In the genomic region with DNA sequence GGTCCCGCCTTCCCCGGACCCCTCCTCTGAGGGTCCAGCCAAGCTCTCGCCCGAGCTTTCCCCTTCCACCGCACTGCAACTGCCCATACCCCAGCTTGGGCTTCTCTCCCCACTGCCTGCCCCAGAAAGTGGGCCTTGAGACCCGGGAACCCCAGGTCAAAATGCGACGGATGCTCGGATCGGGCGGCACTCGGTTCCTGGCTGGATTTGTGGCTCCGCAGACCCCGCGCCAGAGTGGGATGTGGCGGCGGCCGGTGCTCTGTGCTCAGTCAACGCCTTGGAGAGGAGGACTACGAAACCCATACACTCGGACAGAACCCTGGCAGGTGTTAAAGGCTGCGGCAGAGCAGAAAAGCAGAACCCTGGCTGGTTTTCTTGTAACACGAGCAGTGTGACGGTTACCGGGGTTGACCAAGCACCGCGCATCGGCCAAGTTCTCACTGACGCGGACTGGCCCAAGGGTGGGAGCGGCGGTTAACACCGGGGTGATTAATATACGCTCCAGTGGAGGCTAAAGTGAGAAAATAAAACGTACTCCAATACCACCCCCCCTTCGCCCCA, we compare ENCODE assay signal across 8 cellular contexts. TPM values are rescaled to one million over a fixed set of nuclear protein-coding genes. Genes with fewer than 3 reads are reported as not detected.
DNase-seq lines count a peak whose midpoint lies in the region; ATAC-seq and TF ChIP-seq lines count a peak whose summit lies in the region.

No MANE protein-coding gene starts in this region.

- H3K4me3 Mint-ChIP-seq in brain: peak overlapping the region; percentile 41 to 78 (median 58)

- WGBS in mesodermal cell (ENCODE audit: insufficient coverage in 2 of 2), 2 experiments: 83 to 95% methylated on average over 23 to 30 of the region's 36 CpGs

- H3K27ac Mint-ChIP-seq in brain: no peak overlapping the region

- H3K4me1 ChIP-seq in mesodermal cell (ENCODE audit: control insufficient read depth, insufficient read depth, low read length, poor library complexity, severe bottlenecking): peaks cover 3% of the 10 kb centered on the region

- DNase-seq in AG04450 (ENCODE audit: low read depth, low spot score) (no peak), mucosa of gallbladder (ENCODE audit: low spot score) (no peak), NCI-H146 treated with DMSO at 0.1 percent for 48 hours (lab: John Stamatoyannopoulos, UW; ENCODE audit: unreplicated experiment) (no peak), left lobe of liver (ENCODE audit: low spot score) (no peak), NCI-H1436 treated with DMSO at 0.1 percent for 48 hours (lab: John Stamatoyannopoulos, UW) (no peak)

- no peaks in the 10 kb centered on the region for H3K36me3 ChIP-seq in mesodermal cell (ENCODE audit: control insufficient read depth, insufficient read depth, low read length)

- H3K9me3 ChIP-seq in AG04450 (ENCODE audit: control insufficient read depth, insufficient read depth, low read length) (peaks cover 5% of the 10 kb centered on the region; the same call in 1 of the 2 replicates), mesodermal cell (ENCODE audit: control insufficient read depth, low read length) (no peaks in the 10 kb centered on the region)

- no peaks in the 10 kb centered on the region for H3K36me3 Mint-ChIP-seq in brain

- ATAC-seq in GM21381 (IDR thresholded peaks at IDR 0.05; ENCODE audit: unreplicated experiment) (peak; percentile 38), left lobe of liver (no peak)

- peaks cover 18% of the 10 kb centered on the region for H3K27me3 ChIP-seq in AG04450 (ENCODE audit: control insufficient read depth, insufficient read depth, low read length)

- CTCF ChIA-PET in AG04450 (lab: Charles Lee): no interaction called here

- H3K4me1 Mint-ChIP-seq in brain: peaks cover 16% of the 10 kb centered on the region

- H3K27ac ChIP-seq in AG04450 (ENCODE audit: low read depth, low read length) (no peak overlapping the region), mesodermal cell (ENCODE audit: low read depth, low read length, severe bottlenecking) (no peak overlapping the region)

- TF ChIP-seq CTCF in AG04450 (IDR thresholded peaks at IDR 0.05; ENCODE audit: low read depth, low read length): no peak
- no peak for TF ChIP-seq CTCF in brain (conservative IDR thresholded peaks at IDR 0.05)

- H3K9me3 Mint-ChIP-seq in brain: peaks cover 0 to 8% (median 0%) of the 10 kb centered on the region in 5 experiments

- POLR2A ChIA-PET in AG04450 (lab: Yijun Ruan, JAX): interaction anchor here (1.9 kb wide), 1 partner anchor 76 kb away, joined by 9 read pairs; a partner anchor contains a TSS

- H3K27me3 Mint-ChIP-seq in brain: peaks cover 99% of the 10 kb centered on the region

- H3K4me3 ChIP-seq in AG04450 (ENCODE audit: low read depth, low read length) (peak overlapping the region; percentile 12), mesodermal cell (ENCODE audit: extremely low read depth, insufficient read depth, low read length, poor library complexity, severe bottlenecking) (peak overlapping the region; percentile 8)

RNA-seq across cellular contexts. Expression of a gene that starts 0.9 kb away (rescaled TPM):
- polyA plus RNA-seq in AG04450 (2011; rRNA removed): 2.7 and 3.1 TPM in 2 replicates
- polyA minus RNA-seq in AG04450 (2011; rRNA and poly(A)+ RNA removed): 9.7 and 16.3 TPM in 2 replicates
- polyA plus RNA-seq in brain (ENCODE audit: insufficient read depth, low read depth, low replicate concordance): 37.5 TPM
- 2.5 TPM for polyA plus RNA-seq in mesodermal cell (2013, experiment 1 of 2)
- polyA plus RNA-seq in mesodermal cell (2013, experiment 2 of 2): 1.6 TPM
- 29.1 TPM for total RNA-seq in mucosa of gallbladder
- 1.6 TPM for total RNA-seq in left lobe of liver

RNA-seq across cellular contexts. Expression of a gene that starts 17.2 kb away (rescaled TPM):
- 27.7 and 36.1 TPM in 2 replicates for polyA plus RNA-seq in AG04450 (2011; rRNA removed)
- 24.3 and 39.0 TPM in 2 replicates for polyA minus RNA-seq in AG04450 (2011; rRNA and poly(A)+ RNA removed)
- polyA plus RNA-seq in brain (ENCODE audit: insufficient read depth, low read depth, low replicate concordance): 0.66 TPM
- polyA plus RNA-seq in mesodermal cell (2013, experiment 1 of 2): 2.8 TPM
- 3.1 TPM for polyA plus RNA-seq in mesodermal cell (2013, experiment 2 of 2)
- total RNA-seq in mucosa of gallbladder: 16.0 TPM
- total RNA-seq in left lobe of liver: 0.73 TPM

Comparison
In these comparisons a context has a peak if more than half of its experiments do, and no peak if none do; other contexts are left out.
1. RNA of a gene that starts 0.9 kb away (total RNA-seq): 29.1 TPM in mucosa of gallbladder (single experiment); 1.6 TPM in left lobe of liver (single experiment); every median in the first group is over 10 times any median in the second.